In the genomic region with DNA sequence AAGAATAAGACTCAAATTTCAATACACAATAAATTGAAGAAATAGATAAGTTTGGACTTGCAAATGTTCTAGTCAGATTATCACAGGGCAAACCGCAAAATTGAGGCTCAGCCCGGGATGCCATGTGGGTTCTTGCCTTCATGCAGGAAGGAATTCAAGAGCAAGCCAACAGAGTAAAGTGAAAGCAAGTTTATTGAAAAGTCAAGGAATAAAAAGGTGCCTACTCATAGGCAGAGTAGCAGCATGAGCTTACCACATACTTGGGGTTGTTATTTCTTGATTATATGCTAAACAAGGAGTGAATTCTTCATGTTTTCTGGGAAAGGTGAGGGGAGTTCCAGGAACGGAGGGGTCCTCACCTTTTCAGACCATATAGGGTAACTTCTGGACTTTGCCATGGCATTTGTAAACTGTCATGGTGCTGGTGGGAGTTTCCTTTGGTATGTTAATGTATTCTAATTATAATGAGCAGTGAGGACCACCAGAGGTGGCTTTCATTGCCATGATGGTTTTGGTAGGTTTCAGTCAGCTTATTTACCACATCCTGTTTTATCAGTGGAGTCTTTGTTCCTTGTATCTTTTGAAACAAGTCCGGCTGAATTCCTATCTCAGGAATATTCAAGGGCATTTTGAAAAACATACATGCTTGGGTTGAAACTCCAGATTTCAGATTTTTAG, we compare ENCODE assay signal across 19 cellular contexts. TPM values are rescaled to one million over a fixed set of nuclear protein-coding genes. Genes with fewer than 3 reads are reported as not detected.
"Had no signal": no experiment of that assay in that cellular context is flagged by ENCODE, and none has a peak within 500 bp of the region (broad histone marks: within the 10 kb centered on the region; RNA-seq: fewer than 3 reads in every experiment).

No MANE protein-coding gene starts in this region.

- H3K9ac ChIP-seq: parathyroid adenoma had no signal

- H3K9me3 ChIP-seq: left ventricle myocardium inferior, neutrophil, transverse colon had no signal

- H3K27me3 ChIP-seq: neutrophil, transverse colon had no signal

- H3K27me3 Mint-ChIP-seq: activated T-helper 17 cell treated with anti-CD3 and anti-CD28 coated beads, Interleukin-2, amount 50 U/mL, for 72 hours; stimulated activated naive B cell treated with anti-CD40 and anti-IgM and Interleukin-4, amounts not matched to agents 10 μg/mL and 1 μg/mL and 100 μg/mL, for 72 hours had no signal

- H3K4me3 Mint-ChIP-seq: activated T-helper 17 cell treated with anti-CD3 and anti-CD28 coated beads, Interleukin-2, amount 50 U/mL, for 72 hours; natural killer cell; stimulated activated naive B cell treated with anti-CD40 and anti-IgM and Interleukin-4, amounts not matched to agents 10 μg/mL and 1 μg/mL and 100 μg/mL, for 72 hours had no signal

- H3K4me3 ChIP-seq: left ventricle myocardium inferior, transverse colon had no signal

- H2AFZ ChIP-seq: parathyroid adenoma had no signal

- H3K27ac Mint-ChIP-seq: activated T-helper 17 cell treated with anti-CD3 and anti-CD28 coated beads, Interleukin-2, amount 50 U/mL, for 72 hours; natural killer cell; stimulated activated naive B cell treated with anti-CD40 and anti-IgM and Interleukin-4, amounts not matched to agents 10 μg/mL and 1 μg/mL and 100 μg/mL, for 72 hours had no signal

- H3K36me3 ChIP-seq: left ventricle myocardium inferior, neutrophil, transverse colon had no signal

- H3K4me1 ChIP-seq: left ventricle myocardium inferior, parathyroid adenoma, transverse colon had no signal

- DNase-seq: activated CD4-positive, CD25-positive, alpha-beta regulatory T cell treated with anti-CD3 and anti-CD28 coated beads, Interleukin-2, amount 50 U/mL, for 72 hours; activated naive CD4-positive, alpha-beta T cell treated with Interleukin-2 at 50 U/mL for 16 hours; hippocampal formation; left ventricle myocardium inferior; mesendoderm; natural killer cell; stimulated activated CD4-positive, alpha-beta T cell treated with anti-CD3 and anti-CD28 coated beads, Interleukin-15, amount 100 ng/mL, for 24 hours; stimulated activated CD4-positive, alpha-beta T cell treated with anti-CD3 and anti-CD28 coated beads, Interleukin-4, amount 100 ng/mL, for 1 hour; stimulated activated naive B cell treated with anti-CD40 and anti-IgM and Interleukin-4, amounts not matched to agents 10 μg/mL and 1 μg/mL and 100 μg/mL, for 72 hours; transverse colon had no signal

- H3K27ac ChIP-seq: left ventricle myocardium inferior, neutrophil, parathyroid adenoma, transverse colon had no signal

- ATAC-seq: activated T-helper 17 cell treated with anti-CD3 and anti-CD28 coated beads, Interleukin-2, amount 50 U/mL, for 72 hours; esophagus mucosa; natural killer cell; stimulated activated naive B cell treated with anti-CD40 and anti-IgM and Interleukin-4, amounts not matched to agents 10 μg/mL and 1 μg/mL and 100 μg/mL, for 72 hours had no signal

- H3K36me3 Mint-ChIP-seq: natural killer cell had no signal

- H3K4me1 Mint-ChIP-seq: activated T-helper 17 cell treated with anti-CD3 and anti-CD28 coated beads, Interleukin-2, amount 50 U/mL, for 72 hours; natural killer cell had no signal

RNA-seq across cellular contexts. Expression of a gene that starts 2.0 kb away (rescaled TPM):
- total RNA-seq: cardiac septum; esophagus mucosa; glomerular endothelial cell; kidney epithelial cell; left ventricle myocardium inferior; T-helper 2 cell treated with Interferon-gamma antibody and Interleukin-4, amounts not matched to agents 100 ng/mL and 5 ng/mL, for 36 hours; transverse colon had no signal
- polyA plus RNA-seq: adipose tissue had no signal

RNA-seq across cellular contexts. Expression of a gene that starts 14.4 kb away (rescaled TPM):
- total RNA-seq: activated T-helper 17 cell treated with anti-CD3 and anti-CD28 coated beads, Interleukin-2, amount 50 U/mL, for 72 hours; cardiac septum; esophagus mucosa; glomerular endothelial cell; kidney epithelial cell; left ventricle myocardium inferior; transverse colon had no signal
- polyA plus RNA-seq: adipose tissue had no signal

RNA-seq across cellular contexts. Expression of a gene that starts 38.4 kb away (rescaled TPM):
- total RNA-seq: activated T-helper 17 cell treated with anti-CD3 and anti-CD28 coated beads, Interleukin-2, amount 50 U/mL, for 72 hours; cardiac septum; esophagus mucosa; glomerular endothelial cell; kidney epithelial cell; left ventricle myocardium inferior; natural killer cell; T-helper 2 cell treated with Interferon-gamma antibody and Interleukin-4, amounts not matched to agents 100 ng/mL and 5 ng/mL, for 36 hours; transverse colon had no signal
- polyA plus RNA-seq: adipose tissue had no signal

RNA-seq across cellular contexts. Expression of a gene that starts 43.0 kb away (rescaled TPM):
- total RNA-seq: activated T-helper 17 cell treated with anti-CD3 and anti-CD28 coated beads, Interleukin-2, amount 50 U/mL, for 72 hours; cardiac septum; esophagus mucosa; glomerular endothelial cell; kidney epithelial cell; left ventricle myocardium inferior; natural killer cell; T-helper 2 cell treated with Interferon-gamma antibody and Interleukin-4, amounts not matched to agents 100 ng/mL and 5 ng/mL, for 36 hours; transverse colon had no signal
- polyA plus RNA-seq: adipose tissue had no signal

RNA-seq across cellular contexts. Expression of a gene that starts 50.4 kb away (rescaled TPM):
- total RNA-seq: cardiac septum; esophagus mucosa; glomerular endothelial cell; kidney epithelial cell; left ventricle myocardium inferior; natural killer cell; T-helper 2 cell treated with Interferon-gamma antibody and Interleukin-4, amounts not matched to agents 100 ng/mL and 5 ng/mL, for 36 hours had no signal
- polyA plus RNA-seq: adipose tissue had no signal
